In the genomic region with DNA sequence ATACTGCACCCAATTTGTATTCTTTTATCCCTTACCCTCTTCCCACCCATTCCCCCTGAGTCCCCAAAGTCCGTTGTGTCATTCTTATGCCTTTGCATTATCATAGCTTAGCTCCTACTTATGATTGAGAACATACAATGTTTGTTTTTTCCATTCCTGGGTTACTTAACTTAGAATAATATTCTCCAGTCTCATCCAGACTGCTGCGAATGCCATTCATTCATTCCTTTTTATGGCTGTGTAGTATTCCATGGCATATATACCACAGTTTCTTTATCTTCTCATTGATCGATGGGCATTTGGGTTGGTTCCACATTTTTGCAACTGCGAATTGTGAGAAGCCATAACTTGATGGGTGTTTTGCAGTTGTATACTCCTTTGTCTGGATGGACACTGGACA, we compare ENCODE assay signal across 8 cellular contexts.
"Had no signal": no experiment of that assay in that cellular context is flagged by ENCODE, and none has a peak within 500 bp of the region (broad histone marks: within the 10 kb centered on the region; RNA-seq: fewer than 3 reads in every experiment).

No MANE protein-coding gene starts in this region.

- H3K4me3 ChIP-seq: GM23338 had no signal

- H2AFZ ChIP-seq: GM23338 had no signal

- ATAC-seq: GM23338 had no signal

- DNase-seq: H9, HCEC 1CT, HFFc6, IMR-90, KBM-7 had no signal

- FAIRE-seq: H54, HTR-8/SVneo had no signal
